25 cellular contexts compared by ENCODE assay signal in the genomic region with DNA sequence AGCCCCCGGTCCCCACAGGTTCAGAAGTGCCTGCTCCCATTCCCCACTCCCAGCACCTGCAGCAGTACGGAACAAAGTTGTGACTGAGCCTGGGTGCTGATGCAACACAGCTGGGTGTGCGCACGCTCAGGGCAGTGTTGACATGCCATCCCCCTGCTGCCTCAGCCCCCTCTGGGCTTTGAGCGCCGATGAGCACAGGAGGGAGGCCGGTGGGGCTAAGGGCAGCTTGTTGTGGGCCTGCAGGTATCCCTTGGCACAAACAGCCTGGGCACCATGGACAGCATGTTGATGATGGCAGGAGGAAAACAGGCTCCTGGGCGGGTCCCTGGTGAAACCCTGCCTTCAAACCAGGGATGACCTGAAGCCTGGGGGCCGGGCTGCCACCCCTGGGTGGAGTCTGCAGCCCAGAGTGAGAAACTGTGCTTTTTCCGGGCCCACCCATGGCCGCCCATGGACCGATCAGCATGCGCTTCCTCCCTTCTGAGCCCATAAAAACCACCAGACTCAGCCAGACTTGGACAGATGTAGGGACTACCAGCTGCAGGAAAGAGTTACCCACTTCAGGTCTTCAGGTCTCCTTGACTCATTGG.
DNase-seq lines count a peak whose midpoint lies in the region; ATAC-seq, FAIRE-seq and TF ChIP-seq lines count a peak whose summit lies in the region.
"Had no signal": no experiment of that assay in that cellular context is flagged by ENCODE, and none has a peak within 500 bp of the region (broad histone marks: within the 10 kb centered on the region; RNA-seq: fewer than 3 reads in every experiment).

No MANE protein-coding gene starts in this region.

- H2BK12ac ChIP-seq in mesenchymal stem cell (ENCODE audit: low read length in 2 of 2) (no peak overlapping the region), trophoblast cell (ENCODE audit: low read length) (no peak overlapping the region)

- no peak for ATAC-seq in right cardiac atrium
- ATAC-seq in Right ventricle myocardium inferior, result no peak
- no peak for ATAC-seq in K562
- no peak for ATAC-seq in HG02763 (IDR thresholded peaks at IDR 0.05; ENCODE audit: unreplicated experiment)
- ATAC-seq: A549; CD8-positive, alpha-beta T cell; GM12878 had no signal

- H3K4me2 ChIP-seq in K562 (ENCODE audit: insufficient read depth, low read length) (no peak overlapping the region), mesenchymal stem cell (ENCODE audit: low read length, poor library complexity, severe bottlenecking) (no peak overlapping the region), trophoblast cell (ENCODE audit: low read length) (no peak overlapping the region)
- H3K4me2 ChIP-seq: A549; BLaER1 treated with 17β-estradiol and CSF1 and Interleukin-3, amounts not matched to agents 10 nM and 100 nM had no signal

- no peaks in the 10 kb centered on the region for H3K9me1 ChIP-seq in K562 (ENCODE audit: control insufficient read depth, insufficient read depth, low read length)

- intact Hi-C loops in right cardiac atrium (cut with DNase I), result no loop called here
- intact Hi-C loops in Right ventricle myocardium inferior (cut with DNase I), result no loop called here
- intact Hi-C loops in K562 (cut with micrococcal nuclease), result no loop called here

- no peaks in the 10 kb centered on the region for H3K79me2 ChIP-seq in K562 (ENCODE audit: control insufficient read depth, insufficient read depth, low read length)
- no peaks in the 10 kb centered on the region for H3K79me2 ChIP-seq in trophoblast cell (ENCODE audit: control insufficient read depth, insufficient read depth, low read length, poor library complexity)

- H4K8ac ChIP-seq in mesenchymal stem cell (ENCODE audit: low read length) (peak overlapping the region; percentile 27), trophoblast cell (ENCODE audit: low read depth, low read length) (no peak overlapping the region)

- TF ChIP-seq CTCF in K562 (IDR thresholded peaks at IDR 0.05 in 2 of 3, conservative IDR thresholded peaks at IDR 0.05 in 1 of 3; ENCODE audit: insufficient read depth in 2 of 3, low read depth in 1 of 3, low read length in 3 of 3), result no peak

- BruUV-seq in K562 (replicated peaks; lab: Mats Ljungman, UMichigan), result no TSS peak

- H3K27me3 ChIP-seq in right cardiac atrium (ENCODE audit: control insufficient read depth, insufficient read depth), result no peaks in the 10 kb centered on the region
- H3K27me3 ChIP-seq in K562 (ENCODE audit: control insufficient read depth in 2 of 2, insufficient read depth in 2 of 2, low read length in 2 of 2), result no peaks in the 10 kb centered on the region
- H3K27me3 ChIP-seq in mesenchymal stem cell (ENCODE audit: control insufficient read depth in 1 of 2, insufficient read depth in 1 of 2, low read length in 2 of 2), result no peaks in the 10 kb centered on the region
- no peaks in the 10 kb centered on the region for H3K27me3 ChIP-seq in trophoblast cell (ENCODE audit: insufficient read depth, low read length)
- H3K27me3 ChIP-seq: BLaER1 treated with 17β-estradiol and CSF1 and Interleukin-3, amounts not matched to agents 10 nM and 100 nM had no signal

- H3K27ac ChIP-seq in right cardiac atrium (ENCODE audit: low read length) (no peak overlapping the region), K562 (ENCODE audit: extremely low read depth, low read depth, low read length) (no peak overlapping the region), mesenchymal stem cell (ENCODE audit: low read length, poor library complexity, severe bottlenecking) (no peak overlapping the region), trophoblast cell (ENCODE audit: low read depth, low read length) (no peak overlapping the region)
- H3K27ac ChIP-seq: 22Rv1; A549; BLaER1 treated with 17β-estradiol and CSF1 and Interleukin-3, amounts not matched to agents 10 nM and 100 nM; C4-2B had no signal

- in situ Hi-C loops in K562 (cut with MboI), result no loop called here

- H3K4ac ChIP-seq in mesenchymal stem cell (ENCODE audit: low read depth in 1 of 2, low read length in 2 of 2), result no peak overlapping the region
- H3K4ac ChIP-seq in trophoblast cell (ENCODE audit: low read depth, low read length), result no peak overlapping the region

- H3K4me3 ChIP-seq in right cardiac atrium (ENCODE audit: low read length), result no peak overlapping the region
- no peak overlapping the region for H3K4me3 ChIP-seq in K562
- no peak overlapping the region for H3K4me3 ChIP-seq in mesenchymal stem cell (ENCODE audit: insufficient read depth in 1 of 2, low read depth in 1 of 2, low read length in 2 of 2)
- H3K4me3 ChIP-seq in trophoblast cell (ENCODE audit: low read depth, low read length), result no peak overlapping the region
- H3K4me3 ChIP-seq: A549; BLaER1 treated with 17β-estradiol and CSF1 and Interleukin-3, amounts not matched to agents 10 nM and 100 nM; GM12878 had no signal

- DNase-seq in right cardiac atrium (peak in 2 of 3 donors; percentile 21 to 43), Right ventricle myocardium inferior (ENCODE audit: missing footprints) (no peak), K562 (ENCODE audit: extremely low read depth in 1 of 4, low spot score in 3 of 4) (no peak), mesenchymal stem cell (no peak), trophoblast cell (no peak), DMS53 (lab: John Stamatoyannopoulos, UW) (no peak), HUDEP-2 (lab: John Stamatoyannopoulos, UW; ENCODE audit: unreplicated experiment in 76 of 76) (no peak)
- DNase-seq: AML-193; Caco-2; Calu3; CD4-positive, alpha-beta T cell; CD8-positive, alpha-beta T cell; DMS79; DND-41; EL; GDM1 had no signal

- no peak overlapping the region for H4K12ac ChIP-seq in trophoblast cell (ENCODE audit: low read depth, low read length)

- WGBS in right cardiac atrium, result 96% methylated on average over 13 of the region's 13 CpGs
- 94% methylated on average over 13 of the region's 13 CpGs for WGBS in K562 (ENCODE audit: insufficient coverage, low coverage, missing lambda C conversion rate)
- 96% methylated on average over 13 of the region's 13 CpGs for WGBS in mesenchymal stem cell
- WGBS in trophoblast cell (ENCODE audit: extremely low coverage, insufficient coverage, insufficient read length), result no CpG with 5 or more reads among the region's 13 CpGs

- TF ChIP-seq POLR2A in K562 (conservative IDR thresholded peaks at IDR 0.05), result no peak

- H3K79me1 ChIP-seq in mesenchymal stem cell (replicated peaks; ENCODE audit: low read length, poor library complexity, severe bottlenecking), result peaks cover 15% of the 10 kb centered on the region
- no peaks in the 10 kb centered on the region for H3K79me1 ChIP-seq in trophoblast cell (ENCODE audit: low read length)

- POLR2A ChIA-PET in K562 (lab: Yijun Ruan, JAX), result interaction anchor here (0.6 kb wide), 2 partner anchors 126 to 500 kb away, joined by 3 to 4 read pairs; no protein-coding TSS in a partner anchor

- H2BK5ac ChIP-seq in mesenchymal stem cell (ENCODE audit: low read depth, low read length, poor library complexity, severe bottlenecking) (no peak overlapping the region), trophoblast cell (ENCODE audit: low read depth, low read length, poor library complexity) (no peak overlapping the region)

- H3K4me1 ChIP-seq in right cardiac atrium (ENCODE audit: control insufficient read depth, insufficient read depth, low read length), result no peaks in the 10 kb centered on the region
- peaks cover 0 to 6% of the 10 kb centered on the region in 2 experiments; a peak in 2 of 5 replicates for H3K4me1 ChIP-seq in K562 (replicated peaks in 1 of 2; ENCODE audit: control insufficient read depth in 2 of 2, insufficient read depth in 2 of 2, low read length in 2 of 2)
- no peaks in the 10 kb centered on the region for H3K4me1 ChIP-seq in mesenchymal stem cell (ENCODE audit: control insufficient read depth, insufficient read depth, low read depth, low read length)
- H3K4me1 ChIP-seq in trophoblast cell (ENCODE audit: control insufficient read depth in 1 of 2, insufficient read depth in 2 of 2, low read length in 2 of 2), result no peaks in the 10 kb centered on the region
- H3K4me1 ChIP-seq: Caco-2 had no signal

- H3K14ac ChIP-seq in mesenchymal stem cell (ENCODE audit: low read length in 2 of 2) (no peak overlapping the region), trophoblast cell (ENCODE audit: low read length) (no peak overlapping the region)

- FAIRE-seq in K562 (lab: Jason Lieb, UNC), result no peak
- FAIRE-seq: A549, D721Med, GM12878, GM12892, GM18507 had no signal

- H4K20me1 ChIP-seq in K562 (replicated peaks; ENCODE audit: control insufficient read depth, insufficient read depth, low read length), result no peaks in the 10 kb centered on the region
- H4K20me1 ChIP-seq: BLaER1 treated with 17β-estradiol and CSF1 and Interleukin-3, amounts not matched to agents 10 nM and 100 nM had no signal

- H3K23ac ChIP-seq in mesenchymal stem cell (ENCODE audit: low read length in 2 of 2), result no peak overlapping the region
- H3K23ac ChIP-seq in trophoblast cell (ENCODE audit: low read length), result no peak overlapping the region

- H3K18ac ChIP-seq in mesenchymal stem cell (ENCODE audit: low read depth in 1 of 2, low read length in 2 of 2) (peak overlapping the region in 1 of 2 experiments; percentile 61), trophoblast cell (ENCODE audit: low read length) (peak overlapping the region; percentile 10)

- H3K36me3 ChIP-seq in K562 (ENCODE audit: control insufficient read depth, insufficient read depth, low read length), result peaks cover 41% of the 10 kb centered on the region
- H3K36me3 ChIP-seq in mesenchymal stem cell (ENCODE audit: control insufficient read depth in 1 of 2, insufficient read depth in 2 of 2, low read depth in 1 of 2, low read length in 2 of 2), result peaks cover 9 to 13% of the 10 kb centered on the region in 2 experiments
- peaks cover 4 to 5% of the 10 kb centered on the region in 2 experiments for H3K36me3 ChIP-seq in trophoblast cell (ENCODE audit: control insufficient read depth in 1 of 2, insufficient read depth in 2 of 2, low read length in 2 of 2)

- H4K91ac ChIP-seq in mesenchymal stem cell (ENCODE audit: low read length) (no peak overlapping the region), trophoblast cell (ENCODE audit: low read depth, low read length) (no peak overlapping the region)

- H2BK120ac ChIP-seq in mesenchymal stem cell (ENCODE audit: low read depth, low read length) (no peak overlapping the region), trophoblast cell (ENCODE audit: insufficient read depth, low read length, poor library complexity) (no peak overlapping the region)

- no peak overlapping the region for H2BK15ac ChIP-seq in mesenchymal stem cell (ENCODE audit: low read depth, poor library complexity, severe bottlenecking)

- H3K9me3 ChIP-seq in right cardiac atrium (ENCODE audit: control insufficient read depth, low read length) (no peaks in the 10 kb centered on the region), K562 (replicated peaks; ENCODE audit: control insufficient read depth, insufficient read depth, low read depth, low read length) (no peaks in the 10 kb centered on the region), mesenchymal stem cell (ENCODE audit: control insufficient read depth, low read length) (no peaks in the 10 kb centered on the region), trophoblast cell (ENCODE audit: insufficient read depth, low read depth, low read length) (peaks cover 2% of the 10 kb centered on the region)
- H3K9me3 ChIP-seq: A549, Caco-2 had no signal

- TF ChIP-seq EP300 in K562 (IDR thresholded peaks at IDR 0.05; ENCODE audit: low read length), result no peak

- no peak for TF ChIP-seq RAD21 in K562 (CRISPR knock-in tag; conservative IDR thresholded peaks at IDR 0.05 in 1 of 2, IDR thresholded peaks at IDR 0.05 in 1 of 2)

- H3K9ac ChIP-seq in K562 (ENCODE audit: insufficient read depth in 1 of 2, low read depth in 2 of 2, low read length in 2 of 2), result no peak overlapping the region
- H3K9ac ChIP-seq in mesenchymal stem cell (ENCODE audit: low read length), result no peak overlapping the region
- H3K9ac ChIP-seq in trophoblast cell (ENCODE audit: low read length), result no peak overlapping the region
- H3K9ac ChIP-seq: BLaER1 treated with 17β-estradiol and CSF1 and Interleukin-3, amounts not matched to agents 10 nM and 100 nM had no signal

- no peak overlapping the region for H2AK5ac ChIP-seq in mesenchymal stem cell (ENCODE audit: low read length, severe bottlenecking)
- H2AK5ac ChIP-seq in trophoblast cell (ENCODE audit: low read length), result no peak overlapping the region

- CTCF ChIA-PET in K562 (lab: Yijun Ruan, JAX; ENCODE audit: low intra/inter-chr PET ratio), result no interaction called here

- H2AFZ ChIP-seq in K562 (ENCODE audit: low read depth, low read length) (no peak overlapping the region), mesenchymal stem cell (ENCODE audit: low read depth, low read length) (no peak overlapping the region), trophoblast cell (ENCODE audit: insufficient read depth, low read length, poor library complexity) (no peak overlapping the region)

Comparison
In these comparisons a context has a peak if more than half of its experiments do, and no peak if none do; other contexts are left out.
1. DNase-seq: peak in right cardiac atrium (2 of 3); none in Right ventricle myocardium inferior (single experiment), K562 (0 of 4), mesenchymal stem cell (single experiment), trophoblast cell (0 of 2), DMS53 (single experiment) and HUDEP-2 (0 of 76).